In the genomic region with DNA sequence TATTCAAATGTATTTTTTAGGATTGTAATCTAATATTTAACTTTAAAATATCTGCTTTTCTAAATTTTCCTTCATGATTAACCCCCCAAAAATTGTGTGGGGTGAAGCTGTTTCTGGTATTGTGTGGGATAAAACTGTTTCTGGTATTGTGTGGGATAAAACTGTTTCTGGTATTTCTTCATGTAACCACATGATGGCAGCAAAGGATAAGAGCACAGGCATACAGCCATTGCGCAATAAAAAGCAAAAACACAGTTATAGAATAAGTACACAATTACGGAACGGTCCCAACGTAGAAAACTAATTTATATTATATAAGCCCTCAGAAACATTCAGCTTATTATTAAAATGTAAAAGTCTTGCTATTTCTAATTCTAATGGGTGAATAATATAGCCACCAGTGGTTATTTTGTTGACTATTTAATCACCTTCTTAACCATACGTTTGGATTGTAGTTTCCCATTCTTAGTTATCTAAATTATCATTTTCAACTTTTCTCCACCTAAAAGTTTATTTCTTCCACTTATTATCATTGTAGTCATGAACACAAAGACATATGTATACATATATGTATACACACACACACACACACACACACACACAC, we compare ENCODE assay signal across 8 cellular contexts.
A peak's percentile ranks its signal among the peaks of the same experiment; 100 is the strongest.
DNase-seq lines count a peak whose midpoint lies in the region; ATAC-seq, FAIRE-seq and TF ChIP-seq lines count a peak whose summit lies in the region.

No MANE protein-coding gene starts in this region.

- H3K23ac ChIP-seq in mesenchymal stem cell (ENCODE audit: low read length in 2 of 2), result no peak overlapping the region

- H3K4ac ChIP-seq in mesenchymal stem cell (ENCODE audit: low read depth in 1 of 2, low read length in 2 of 2), result no peak overlapping the region

- H3K27me3 ChIP-seq in dorsolateral prefrontal cortex (no peaks in the 10 kb centered on the region), mesenchymal stem cell (ENCODE audit: control insufficient read depth in 1 of 2, insufficient read depth in 1 of 2, low read length in 2 of 2) (no peaks in the 10 kb centered on the region)

- no peak overlapping the region for H3K18ac ChIP-seq in mesenchymal stem cell (ENCODE audit: low read depth in 1 of 2, low read length in 2 of 2)

- DNase-seq in EH (ENCODE audit: low read depth), result peak; percentile 45
- no peak for DNase-seq in GM19239 (ENCODE audit: insufficient read length, low spot score)
- peak; percentile 53 for DNase-seq in OCI-LY7 (ENCODE audit: low spot score)
- DNase-seq in dorsolateral prefrontal cortex, result no peak
- peak; percentile 57 for DNase-seq in mesenchymal stem cell
- no peak for DNase-seq in mucosa of gallbladder (ENCODE audit: low spot score)
- DNase-seq in GM19240 (ENCODE audit: insufficient read length, low spot score), result no peak

- CTCF ChIA-PET in OCI-LY7 (lab: Charles Lee; ENCODE audit: unreplicated experiment), result no interaction called here

- no peak overlapping the region for H2BK12ac ChIP-seq in mesenchymal stem cell (ENCODE audit: low read length in 2 of 2)

- H3K4me2 ChIP-seq in OCI-LY7 (ENCODE audit: low read length) (no peak overlapping the region), mesenchymal stem cell (ENCODE audit: low read length, poor library complexity, severe bottlenecking) (no peak overlapping the region)

- WGBS in mesenchymal stem cell, result 50% methylated on average over 1 of the region's 5 CpGs

- no peak overlapping the region for H4K8ac ChIP-seq in mesenchymal stem cell (ENCODE audit: low read length)

- H2AFZ ChIP-seq in OCI-LY7 (ENCODE audit: low read length), result no peak overlapping the region
- H2AFZ ChIP-seq in mesenchymal stem cell (ENCODE audit: low read depth, low read length), result no peak overlapping the region

- H3K9me2 ChIP-seq in OCI-LY7 (ENCODE audit: insufficient read depth, low read length), result no peaks in the 10 kb centered on the region

- H3K4me1 ChIP-seq in OCI-LY7 (ENCODE audit: insufficient read depth, low read length, poor library complexity, severe bottlenecking) (no peaks in the 10 kb centered on the region), mesenchymal stem cell (ENCODE audit: control insufficient read depth, insufficient read depth, low read depth, low read length) (no peaks in the 10 kb centered on the region)

- H4K20me1 ChIP-seq in OCI-LY7 (ENCODE audit: insufficient read depth, low read length), result no peaks in the 10 kb centered on the region

- H3K9me3 ChIP-seq in OCI-LY7 (ENCODE audit: low read length), result no peaks in the 10 kb centered on the region
- no peaks in the 10 kb centered on the region for H3K9me3 ChIP-seq in mesenchymal stem cell (ENCODE audit: control insufficient read depth, low read length)

- H3K79me2 ChIP-seq in OCI-LY7 (ENCODE audit: insufficient read depth, low read depth, low read length), result no peaks in the 10 kb centered on the region

- no peak overlapping the region for H2BK15ac ChIP-seq in mesenchymal stem cell (ENCODE audit: low read depth, poor library complexity, severe bottlenecking)

- peak; percentile 95 for FAIRE-seq in GM19239 (lab: Jason Lieb, UNC)

- H3K36me3 ChIP-seq in OCI-LY7 (ENCODE audit: insufficient read depth, low read length) (no peaks in the 10 kb centered on the region), mesenchymal stem cell (ENCODE audit: control insufficient read depth in 1 of 2, insufficient read depth in 2 of 2, low read depth in 1 of 2, low read length in 2 of 2) (no peaks in the 10 kb centered on the region)

- H3K9ac ChIP-seq in mesenchymal stem cell (ENCODE audit: low read length), result peak overlapping the region; percentile 37

- intact Hi-C loops in OCI-LY7 (cut with micrococcal nuclease; ENCODE audit: unreplicated experiment), result loop anchor here (2.0 to 5.0 kb wide), 3 partner anchors 541 to 1051 kb away; no protein-coding TSS in a partner anchor
- intact Hi-C loops in dorsolateral prefrontal cortex (cut with DNase I), result loop anchor here (2.0 to 10.0 kb wide), 6 partner anchors 540 to 1050 kb away; a partner anchor contains a TSS

- H3K4me3 ChIP-seq in OCI-LY7 (ENCODE audit: low read depth, low read length, poor library complexity, severe bottlenecking), result no peak overlapping the region
- H3K4me3 ChIP-seq in dorsolateral prefrontal cortex, result peak overlapping the region in 38 of 59 donors; percentile 1 to 52 (median 34)
- H3K4me3 ChIP-seq in mesenchymal stem cell (ENCODE audit: insufficient read depth in 1 of 2, low read depth in 1 of 2, low read length in 2 of 2), result no peak overlapping the region

- BruUV-seq in OCI-LY7 (replicated peaks; lab: Mats Ljungman, UMichigan), result no TSS peak

- H2AK5ac ChIP-seq in mesenchymal stem cell (ENCODE audit: low read length, severe bottlenecking), result no peak overlapping the region

- TF ChIP-seq CTCF in OCI-LY7 (conservative IDR thresholded peaks at IDR 0.05; ENCODE audit: low read length) (peak; percentile 90), dorsolateral prefrontal cortex (IDR thresholded peaks at IDR 0.05 in 54 of 56, conservative IDR thresholded peaks at IDR 0.05 in 2 of 56; ENCODE audit: low read depth in 1 of 56, partially characterized antibody in 56 of 56) (peak; percentile 75 to 94 (median 86))

- H3K27ac ChIP-seq in OCI-LY7 (ENCODE audit: low read depth, low read length, poor library complexity, severe bottlenecking), result no peak overlapping the region
- H3K27ac ChIP-seq in dorsolateral prefrontal cortex, result no peak overlapping the region
- H3K27ac ChIP-seq in mesenchymal stem cell (ENCODE audit: low read length, poor library complexity, severe bottlenecking), result no peak overlapping the region

- peak; percentile 62 for ATAC-seq in HG03196 (IDR thresholded peaks at IDR 0.05; ENCODE audit: unreplicated experiment)

- H4K91ac ChIP-seq in mesenchymal stem cell (ENCODE audit: low read length), result no peak overlapping the region

- no peak overlapping the region for H2BK120ac ChIP-seq in mesenchymal stem cell (ENCODE audit: low read depth, low read length)

- no peaks in the 10 kb centered on the region for H3K79me1 ChIP-seq in mesenchymal stem cell (replicated peaks; ENCODE audit: low read length, poor library complexity, severe bottlenecking)

- no peak overlapping the region for H3K14ac ChIP-seq in mesenchymal stem cell (ENCODE audit: low read length in 2 of 2)

- POLR2A ChIA-PET in OCI-LY7 (lab: Charles Lee), result interaction anchor here (0.6 to 1.1 kb wide), 3 partner anchors 858 to 1811 kb away, joined by 3 read pairs; no protein-coding TSS in a partner anchor

- no peak overlapping the region for H2BK5ac ChIP-seq in mesenchymal stem cell (ENCODE audit: low read depth, low read length, poor library complexity, severe bottlenecking)

Comparison
In these comparisons a context has a peak if more than half of its experiments do, and no peak if none do; other contexts are left out.
1. DNase-seq: peak in EH (single experiment), OCI-LY7 (single experiment) and mesenchymal stem cell (single experiment); none in GM19239 (single experiment), dorsolateral prefrontal cortex (0 of 10), mucosa of gallbladder (single experiment) and GM19240 (single experiment).
2. H3K4me3 ChIP-seq: peak in dorsolateral prefrontal cortex (38 of 59); none in OCI-LY7 (single experiment) and mesenchymal stem cell (0 of 2).